ENCODE assay signal across 9 cellular contexts in genomic region chr3:38139652-38140051, GRCh38. TPM values are rescaled to one million over a fixed set of nuclear protein-coding genes. Genes with fewer than 3 reads are reported as not detected.
A peak's percentile ranks its signal among the peaks of the same experiment; 100 is the strongest.
DNase-seq lines count a peak whose midpoint lies in the region; ATAC-seq and TF ChIP-seq lines count a peak whose summit lies in the region.
"Had no signal": no experiment of that assay in that cellular context is flagged by ENCODE, and none has a peak within 500 bp of the region (broad histone marks: within the 10 kb centered on the region; RNA-seq: fewer than 3 reads in every experiment).

No MANE protein-coding gene starts in this region.

- H3K27me3 ChIP-seq in adipocyte (replicated peaks; ENCODE audit: control insufficient read depth, insufficient read depth, low read length), result no peaks in the 10 kb centered on the region
- no peaks in the 10 kb centered on the region for H3K27me3 ChIP-seq in liver (ENCODE audit: control insufficient read depth in 4 of 4, insufficient read depth in 4 of 4, low read length in 3 of 4)
- no peaks in the 10 kb centered on the region for H3K27me3 ChIP-seq in suprapubic skin

- no peaks in the 10 kb centered on the region for H3K9me3 Mint-ChIP-seq in activated CD4-positive, alpha-beta T cell treated with anti-CD3 and anti-CD28 coated beads for 36 hours (ENCODE audit: low read depth)

- 82% methylated on average over 7 of the region's 7 CpGs for WGBS in liver
- 81% methylated on average over 7 of the region's 7 CpGs for WGBS in suprapubic skin

- DNase-seq in activated CD4-positive, alpha-beta T cell treated with anti-CD3 and anti-CD28 coated beads for 36 hours, result no peak
- DNase-seq in activated CD4-positive, alpha-beta T cell treated with anti-CD3 and anti-CD28 coated beads, Interleukin-2, amount 50 U/mL, for 48 hours, result no peak
- DNase-seq in adipocyte (ENCODE audit: low read depth) (no peak), suprapubic skin (ENCODE audit: low spot score in 2 of 2) (peak in 1 of 2 donors; percentile 38), NOMO-1 treated with DMSO at 0.1 percent for 48 hours (lab: John Stamatoyannopoulos, UW; ENCODE audit: unreplicated experiment) (no peak), GDM1 (lab: John Stamatoyannopoulos, UW) (no peak), KBM-7 (no peak)
- DNase-seq: activated CD4-positive, alpha-beta T cell treated with anti-CD3 and anti-CD28 coated beads, Interleukin-2, amount 50 U/mL, for 1 hour had no signal

- peaks cover 19% of the 10 kb centered on the region for H3K36me3 ChIP-seq in adipocyte (ENCODE audit: control insufficient read depth, insufficient read depth, low read length, severe bottlenecking)
- H3K36me3 ChIP-seq in liver (ENCODE audit: control insufficient read depth in 4 of 4, insufficient read depth in 3 of 4, low read depth in 1 of 4, low read length in 3 of 4), result peaks cover 2 to 19% (median 16%) of the 10 kb centered on the region in 4 donors
- peaks cover 26% of the 10 kb centered on the region for H3K36me3 ChIP-seq in suprapubic skin

- TF ChIP-seq CTCF in liver (IDR thresholded peaks at IDR 0.05; ENCODE audit: low read depth, low read length, missing input control) (no peak), suprapubic skin (IDR thresholded peaks at IDR 0.05) (no peak)

- ATAC-seq in activated CD4-positive, alpha-beta T cell treated with anti-CD3 and anti-CD28 coated beads for 36 hours, result no peak

- TF ChIP-seq RAD21 in liver (IDR thresholded peaks at IDR 0.05), result no peak

- H3K27me3 Mint-ChIP-seq in activated CD4-positive, alpha-beta T cell treated with anti-CD3 and anti-CD28 coated beads for 36 hours, result no peaks in the 10 kb centered on the region

- H3K4me3 ChIP-seq in adipocyte (ENCODE audit: low read length), result peak overlapping the region; percentile 92
- H3K4me3 ChIP-seq in liver (ENCODE audit: low read depth in 1 of 3, low read length in 3 of 3), result peak overlapping the region; percentile 78 to 96 (median 83)
- H3K4me3 ChIP-seq in suprapubic skin, result peak overlapping the region; percentile 83

- H3K27ac Mint-ChIP-seq in activated CD4-positive, alpha-beta T cell treated with anti-CD3 and anti-CD28 coated beads for 36 hours, result peak overlapping the region; percentile 100

- TF ChIP-seq POLR2A in suprapubic skin (IDR thresholded peaks at IDR 0.05), result no peak

- peaks cover 32% of the 10 kb centered on the region for H3K4me1 ChIP-seq in adipocyte (ENCODE audit: control insufficient read depth, insufficient read depth, low read length)
- H3K4me1 ChIP-seq in liver (ENCODE audit: control insufficient read depth in 4 of 4, insufficient read depth in 4 of 4, low read length in 3 of 4), result peaks cover 4 to 39% (median 28%) of the 10 kb centered on the region in 4 donors
- H3K4me1 ChIP-seq in suprapubic skin, result peaks cover 50% of the 10 kb centered on the region

- H3K9ac ChIP-seq in adipocyte (ENCODE audit: low read length) (peak overlapping the region; percentile 93), liver (ENCODE audit: low read depth in 1 of 2, low read length in 2 of 2) (peak overlapping the region; percentile 82 to 92)

- in situ Hi-C loops in KBM-7 (cut with MboI; ENCODE audit: low pct_unique_long_range_greater_than_20kb, low sequenced_read_pairs), result loop anchor here (25.0 kb wide), 1 partner anchor 348 kb away; the partner anchor contains the start of gene EXOG

- H3K4me1 Mint-ChIP-seq in activated CD4-positive, alpha-beta T cell treated with anti-CD3 and anti-CD28 coated beads for 36 hours, result peaks cover 40% of the 10 kb centered on the region

- H3K4me3 Mint-ChIP-seq in activated CD4-positive, alpha-beta T cell treated with anti-CD3 and anti-CD28 coated beads for 36 hours, result peak overlapping the region; percentile 97

- POLR2A ChIA-PET in activated CD4-positive, alpha-beta T cell treated with anti-CD3 and anti-CD28 coated beads for 36 hours (lab: Charles Lee), result interaction anchor here (4.3 kb wide), 1 partner anchor 25 kb away, joined by 47 read pairs; the partner anchor contains the start of gene OXSR1

- peaks cover 37% of the 10 kb centered on the region for H3K36me3 Mint-ChIP-seq in activated CD4-positive, alpha-beta T cell treated with anti-CD3 and anti-CD28 coated beads for 36 hours (ENCODE audit: low read depth)

- H3K27ac ChIP-seq in liver (ENCODE audit: low read depth in 1 of 2, low read length in 2 of 2) (peak overlapping the region in 1 of 2 donors; percentile 96), suprapubic skin (no peak overlapping the region)

- H3K9me3 ChIP-seq in adipocyte (ENCODE audit: control insufficient read depth, low read length) (no peaks in the 10 kb centered on the region), liver (ENCODE audit: control insufficient read depth in 4 of 4, low read length in 3 of 4) (no peaks in the 10 kb centered on the region), suprapubic skin (no peaks in the 10 kb centered on the region)

- CTCF ChIA-PET in activated CD4-positive, alpha-beta T cell treated with anti-CD3 and anti-CD28 coated beads for 36 hours (lab: Charles Lee), result interaction anchor here (1.6 kb wide), 1 partner anchor 17 kb away, joined by 4 read pairs; no protein-coding TSS in a partner anchor

- TF ChIP-seq EP300 in suprapubic skin (IDR thresholded peaks at IDR 0.05), result no peak

- intact Hi-C loops in activated CD4-positive, alpha-beta T cell treated with anti-CD3 and anti-CD28 coated beads for 36 hours (cut with DNase I, micrococcal nuclease), result loop anchor here (5.0 to 10.0 kb wide), 5 partner anchors 73 to 1248 kb away; partner anchors contain the start of gene ACVR2B (in 1 of the 2)

TF ChIP-seq in liver, 16 proteins besides CTCF, POLR2A, EP300 and RAD21 (continues in another document):
- TF ChIP-seq GABPA (IDR thresholded peaks at IDR 0.05 in 1 of 2, conservative IDR thresholded peaks at IDR 0.05 in 1 of 2) (no peak), TAF1 (conservative IDR thresholded peaks at IDR 0.05) (no peak), RXRA (IDR thresholded peaks at IDR 0.05) (no peak), MAX (IDR thresholded peaks at IDR 0.05) (no peak), HNF4G (IDR thresholded peaks at IDR 0.05) (no peak), HNF4A (conservative IDR thresholded peaks at IDR 0.05) (no peak), JUND (IDR thresholded peaks at IDR 0.05) (no peak), SP1 (IDR thresholded peaks at IDR 0.05) (no peak), ZBTB33 (IDR thresholded peaks at IDR 0.05) (no peak), FOXA1 (IDR thresholded peaks at IDR 0.05) (no peak), YY1 (IDR thresholded peaks at IDR 0.05) (no peak), EGR1 (IDR thresholded peaks at IDR 0.05; ENCODE audit: low read depth in 2 of 2) (no peak), REST (IDR thresholded peaks at IDR 0.05) (no peak)

RNA-seq across cellular contexts. Expression of gene MYD88, which starts 1.2 kb away (rescaled TPM):
- 10 to 100 TPM; 32.8 to 33.1 TPM for total RNA-seq in activated CD4-positive, alpha-beta T cell treated with anti-CD3 and anti-CD28 coated beads for 36 hours
- total RNA-seq in liver (10 to 100 TPM; 15.4 to 60.3 TPM), suprapubic skin (10 to 100 TPM; 21.6 to 33.2 (median 28.1) TPM)
- polyA plus RNA-seq in liver, result 10 to 100 TPM; 37.0 to 51.1 TPM

RNA-seq across cellular contexts. Expression of gene ACAA1, which starts 2.7 kb away (rescaled TPM):
- total RNA-seq in activated CD4-positive, alpha-beta T cell treated with anti-CD3 and anti-CD28 coated beads for 36 hours, result 10 to 100 TPM; 52.2 to 64.6 TPM
- total RNA-seq in liver, result 100 to 1,000 TPM; 220 to 410 TPM
- polyA plus RNA-seq in liver, result 100 to 1,000 TPM; 338 to 342 TPM
- 10 to 100 TPM; 29.3 to 54.5 (median 51.4) TPM for total RNA-seq in suprapubic skin

RNA-seq across cellular contexts. Expression of gene OXSR1, which starts 25.7 kb away (rescaled TPM):
- 10 to 100 TPM; 53.7 to 56.0 TPM for total RNA-seq in activated CD4-positive, alpha-beta T cell treated with anti-CD3 and anti-CD28 coated beads for 36 hours
- 10 to 100 TPM; 16.2 to 24.7 TPM for total RNA-seq in liver
- polyA plus RNA-seq in liver, result 1 to 10 TPM; 4.3 to 8.2 TPM
- total RNA-seq in suprapubic skin, result 10 to 100 TPM; 25.4 to 37.4 (median 29.5) TPM
